Comparison of ENCODE assay signal across 2 cellular contexts in the genomic region with DNA sequence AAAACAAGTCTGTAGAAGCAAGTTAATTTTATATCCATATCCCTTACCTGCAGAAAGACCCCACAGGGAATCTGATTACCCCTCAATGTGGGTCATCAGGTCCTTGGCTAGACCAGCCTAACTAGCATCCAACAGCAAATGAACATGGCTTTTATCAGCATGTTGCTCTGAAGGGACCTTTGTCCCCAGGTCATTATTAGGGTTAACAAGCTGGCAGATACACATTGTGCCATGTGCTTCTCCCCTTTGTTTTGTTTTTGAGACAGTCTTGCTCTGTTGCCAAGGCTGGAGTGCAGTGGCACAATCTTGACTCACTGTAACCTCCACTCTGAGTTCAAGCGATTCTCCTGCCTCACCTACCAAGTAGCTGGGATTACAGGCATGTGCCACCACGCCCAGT. TPM values are rescaled to one million over a fixed set of nuclear protein-coding genes. Genes with fewer than 3 reads are reported as not detected.
"Had no signal": no experiment of that assay in that cellular context is flagged by ENCODE, and none has a peak within 500 bp of the region (broad histone marks: within the 10 kb centered on the region; RNA-seq: fewer than 3 reads in every experiment).

A gene with protein sequence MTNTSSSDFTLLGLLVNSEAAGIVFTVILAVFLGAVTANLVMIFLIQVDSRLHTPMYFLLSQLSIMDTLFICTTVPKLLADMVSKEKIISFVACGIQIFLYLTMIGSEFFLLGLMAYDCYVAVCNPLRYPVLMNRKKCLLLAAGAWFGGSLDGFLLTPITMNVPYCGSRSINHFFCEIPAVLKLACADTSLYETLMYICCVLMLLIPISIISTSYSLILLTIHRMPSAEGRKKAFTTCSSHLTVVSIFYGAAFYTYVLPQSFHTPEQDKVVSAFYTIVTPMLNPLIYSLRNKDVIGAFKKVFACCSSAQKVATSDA (minus strand): TSS at position 101 of the 400 bp plus-strand sequence. CDS start 7,963 bp downstream, outside the sequence.

RNA-seq across cellular contexts. Expression of the gene that starts here (rescaled TPM):
- total RNA-seq: G401, GM12878 had no signal
- polyA plus RNA-seq: GM12878 had no signal
